ENCODE assay signal across 1 cellular context in the genomic region with DNA sequence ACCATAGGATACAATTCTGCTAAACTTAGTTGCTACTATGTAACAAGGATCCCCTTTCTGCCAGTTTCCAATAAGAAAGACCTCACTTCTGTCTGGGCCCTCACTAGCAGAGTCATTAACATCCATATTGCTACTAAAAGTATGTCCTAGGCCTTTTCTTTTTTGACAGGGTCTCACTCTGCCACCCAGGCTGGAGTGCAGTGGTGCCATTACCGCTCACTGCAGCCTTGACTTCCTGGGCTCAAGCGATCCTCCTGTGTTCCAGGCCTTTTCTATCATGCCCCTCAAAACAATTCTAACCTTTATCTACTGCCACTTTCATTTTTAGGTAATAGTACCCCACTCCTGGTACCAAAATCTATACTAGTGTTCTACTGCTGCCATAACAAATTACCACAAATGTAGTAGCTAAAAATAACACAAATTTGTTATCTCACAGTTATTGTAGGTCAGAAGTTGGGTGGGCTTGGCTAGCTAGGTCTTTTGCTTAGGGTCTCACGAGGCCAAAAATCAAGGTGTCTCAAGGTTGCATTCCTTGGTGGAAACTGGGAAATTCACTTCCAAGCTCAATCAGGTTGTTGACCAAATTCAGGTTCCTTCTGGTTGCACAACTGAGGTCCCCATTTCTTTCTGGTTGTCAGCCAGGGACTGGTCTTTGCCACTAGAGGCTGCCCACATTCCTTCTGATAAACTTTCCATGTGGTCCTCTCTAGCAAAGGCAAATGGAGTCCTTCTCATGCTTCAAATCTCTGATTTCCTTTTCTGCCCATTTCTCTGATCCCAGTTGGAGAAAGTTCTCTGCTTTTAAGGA.
TF ChIP-seq lines count a peak whose summit lies in the region.

No MANE protein-coding gene starts in this region.

TF ChIP-seq in GM23338, 12 proteins besides CTCF, POLR2A, EP300 and RAD21 (continued from another document):
- TF ChIP-seq, protein P1, sequence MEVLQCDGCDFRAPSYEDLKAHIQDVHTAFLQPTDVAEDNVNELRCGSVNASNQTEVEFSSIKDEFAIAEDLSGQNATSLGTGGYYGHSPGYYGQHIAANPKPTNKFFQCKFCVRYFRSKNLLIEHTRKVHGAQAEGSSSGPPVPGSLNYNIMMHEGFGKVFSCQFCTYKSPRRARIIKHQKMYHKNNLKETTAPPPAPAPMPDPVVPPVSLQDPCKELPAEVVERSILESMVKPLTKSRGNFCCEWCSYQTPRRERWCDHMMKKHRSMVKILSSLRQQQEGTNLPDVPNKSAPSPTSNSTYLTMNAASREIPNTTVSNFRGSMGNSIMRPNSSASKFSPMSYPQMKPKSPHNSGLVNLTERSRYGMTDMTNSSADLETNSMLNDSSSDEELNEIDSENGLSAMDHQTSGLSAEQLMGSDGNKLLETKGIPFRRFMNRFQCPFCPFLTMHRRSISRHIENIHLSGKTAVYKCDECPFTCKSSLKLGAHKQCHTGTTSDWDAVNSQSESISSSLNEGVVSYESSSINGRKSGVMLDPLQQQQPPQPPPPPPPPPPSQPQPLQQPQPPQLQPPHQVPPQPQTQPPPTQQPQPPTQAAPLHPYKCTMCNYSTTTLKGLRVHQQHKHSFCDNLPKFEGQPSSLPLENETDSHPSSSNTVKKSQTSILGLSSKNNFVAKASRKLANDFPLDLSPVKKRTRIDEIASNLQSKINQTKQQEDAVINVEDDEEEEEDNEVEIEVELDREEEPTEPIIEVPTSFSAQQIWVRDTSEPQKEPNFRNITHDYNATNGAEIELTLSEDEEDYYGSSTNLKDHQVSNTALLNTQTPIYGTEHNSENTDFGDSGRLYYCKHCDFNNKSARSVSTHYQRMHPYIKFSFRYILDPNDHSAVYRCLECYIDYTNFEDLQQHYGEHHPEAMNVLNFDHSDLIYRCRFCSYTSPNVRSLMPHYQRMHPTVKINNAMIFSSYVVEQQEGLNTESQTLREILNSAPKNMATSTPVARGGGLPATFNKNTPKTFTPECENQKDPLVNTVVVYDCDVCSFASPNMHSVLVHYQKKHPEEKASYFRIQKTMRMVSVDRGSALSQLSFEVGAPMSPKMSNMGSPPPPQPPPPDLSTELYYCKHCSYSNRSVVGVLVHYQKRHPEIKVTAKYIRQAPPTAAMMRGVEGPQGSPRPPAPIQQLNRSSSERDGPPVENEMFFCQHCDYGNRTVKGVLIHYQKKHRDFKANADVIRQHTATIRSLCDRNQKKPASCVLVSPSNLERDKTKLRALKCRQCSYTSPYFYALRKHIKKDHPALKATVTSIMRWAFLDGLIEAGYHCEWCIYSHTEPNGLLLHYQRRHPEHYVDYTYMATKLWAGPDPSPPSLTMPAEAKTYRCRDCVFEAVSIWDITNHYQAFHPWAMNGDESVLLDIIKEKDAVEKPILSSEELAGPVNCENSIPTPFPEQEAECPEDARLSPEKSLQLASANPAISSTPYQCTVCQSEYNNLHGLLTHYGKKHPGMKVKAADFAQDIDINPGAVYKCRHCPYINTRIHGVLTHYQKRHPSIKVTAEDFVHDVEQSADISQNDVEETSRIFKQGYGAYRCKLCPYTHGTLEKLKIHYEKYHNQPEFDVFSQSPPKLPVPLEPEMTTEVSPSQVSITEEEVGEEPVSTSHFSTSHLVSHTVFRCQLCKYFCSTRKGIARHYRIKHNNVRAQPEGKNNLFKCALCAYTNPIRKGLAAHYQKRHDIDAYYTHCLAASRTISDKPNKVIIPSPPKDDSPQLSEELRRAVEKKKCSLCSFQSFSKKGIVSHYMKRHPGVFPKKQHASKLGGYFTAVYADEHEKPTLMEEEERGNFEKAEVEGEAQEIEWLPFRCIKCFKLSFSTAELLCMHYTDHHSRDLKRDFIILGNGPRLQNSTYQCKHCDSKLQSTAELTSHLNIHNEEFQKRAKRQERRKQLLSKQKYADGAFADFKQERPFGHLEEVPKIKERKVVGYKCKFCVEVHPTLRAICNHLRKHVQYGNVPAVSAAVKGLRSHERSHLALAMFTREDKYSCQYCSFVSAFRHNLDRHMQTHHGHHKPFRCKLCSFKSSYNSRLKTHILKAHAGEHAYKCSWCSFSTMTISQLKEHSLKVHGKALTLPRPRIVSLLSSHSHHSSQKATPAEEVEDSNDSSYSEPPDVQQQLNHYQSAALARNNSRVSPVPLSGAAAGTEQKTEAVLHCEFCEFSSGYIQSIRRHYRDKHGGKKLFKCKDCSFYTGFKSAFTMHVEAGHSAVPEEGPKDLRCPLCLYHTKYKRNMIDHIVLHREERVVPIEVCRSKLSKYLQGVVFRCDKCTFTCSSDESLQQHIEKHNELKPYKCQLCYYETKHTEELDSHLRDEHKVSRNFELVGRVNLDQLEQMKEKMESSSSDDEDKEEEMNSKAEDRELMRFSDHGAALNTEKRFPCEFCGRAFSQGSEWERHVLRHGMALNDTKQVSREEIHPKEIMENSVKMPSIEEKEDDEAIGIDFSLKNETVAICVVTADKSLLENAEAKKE (CRISPR knock-in tag; IDR thresholded peaks at IDR 0.05) = no peak
- no peak for TF ChIP-seq JUNB (IDR thresholded peaks at IDR 0.05; ENCODE audit: unreplicated experiment)
- no peak for TF ChIP-seq ZNF114 (CRISPR knock-in tag; IDR thresholded peaks at IDR 0.05)
- TF ChIP-seq, protein P2, sequence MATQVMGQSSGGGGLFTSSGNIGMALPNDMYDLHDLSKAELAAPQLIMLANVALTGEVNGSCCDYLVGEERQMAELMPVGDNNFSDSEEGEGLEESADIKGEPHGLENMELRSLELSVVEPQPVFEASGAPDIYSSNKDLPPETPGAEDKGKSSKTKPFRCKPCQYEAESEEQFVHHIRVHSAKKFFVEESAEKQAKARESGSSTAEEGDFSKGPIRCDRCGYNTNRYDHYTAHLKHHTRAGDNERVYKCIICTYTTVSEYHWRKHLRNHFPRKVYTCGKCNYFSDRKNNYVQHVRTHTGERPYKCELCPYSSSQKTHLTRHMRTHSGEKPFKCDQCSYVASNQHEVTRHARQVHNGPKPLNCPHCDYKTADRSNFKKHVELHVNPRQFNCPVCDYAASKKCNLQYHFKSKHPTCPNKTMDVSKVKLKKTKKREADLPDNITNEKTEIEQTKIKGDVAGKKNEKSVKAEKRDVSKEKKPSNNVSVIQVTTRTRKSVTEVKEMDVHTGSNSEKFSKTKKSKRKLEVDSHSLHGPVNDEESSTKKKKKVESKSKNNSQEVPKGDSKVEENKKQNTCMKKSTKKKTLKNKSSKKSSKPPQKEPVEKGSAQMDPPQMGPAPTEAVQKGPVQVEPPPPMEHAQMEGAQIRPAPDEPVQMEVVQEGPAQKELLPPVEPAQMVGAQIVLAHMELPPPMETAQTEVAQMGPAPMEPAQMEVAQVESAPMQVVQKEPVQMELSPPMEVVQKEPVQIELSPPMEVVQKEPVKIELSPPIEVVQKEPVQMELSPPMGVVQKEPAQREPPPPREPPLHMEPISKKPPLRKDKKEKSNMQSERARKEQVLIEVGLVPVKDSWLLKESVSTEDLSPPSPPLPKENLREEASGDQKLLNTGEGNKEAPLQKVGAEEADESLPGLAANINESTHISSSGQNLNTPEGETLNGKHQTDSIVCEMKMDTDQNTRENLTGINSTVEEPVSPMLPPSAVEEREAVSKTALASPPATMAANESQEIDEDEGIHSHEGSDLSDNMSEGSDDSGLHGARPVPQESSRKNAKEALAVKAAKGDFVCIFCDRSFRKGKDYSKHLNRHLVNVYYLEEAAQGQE (IDR thresholded peaks at IDR 0.05; ENCODE audit: unreplicated experiment) = no peak
